Comparison of ENCODE assay signal across 9 cellular contexts in genomic region chr3:120908030-120908802, GRCh38. TPM values are rescaled to one million over a fixed set of nuclear protein-coding genes. Genes with fewer than 3 reads are reported as not detected.
DNase-seq lines count a peak whose midpoint lies in the region; ATAC-seq and TF ChIP-seq lines count a peak whose summit lies in the region.
"Had no signal": no experiment of that assay in that cellular context is flagged by ENCODE, and none has a peak within 500 bp of the region (broad histone marks: within the 10 kb centered on the region; RNA-seq: fewer than 3 reads in every experiment).

TSS of gene STXBP5L (plus strand) at chr3:120908205. CDS start at chr3:120909579, 1,374 bp downstream.

- peak within 1 kb of the TSS; percentile 94 for H3K27ac Mint-ChIP-seq in neural crest cell (ENCODE audit: unreplicated experiment)

- no peaks in the 10 kb centered on the region for H3K9me3 Mint-ChIP-seq in activated T-cell treated with anti-CD3 and anti-CD28 coated beads, Interleukin-2, amount 50 U/mL, for 4 hours
- no peaks in the 10 kb centered on the region for H3K9me3 Mint-ChIP-seq in neural crest cell

- no peaks in the 10 kb centered on the region for H3K36me3 Mint-ChIP-seq in activated T-cell treated with anti-CD3 and anti-CD28 coated beads, Interleukin-2, amount 50 U/mL, for 4 hours (ENCODE audit: insufficient read depth)
- no peaks in the 10 kb centered on the region for H3K36me3 Mint-ChIP-seq in neural crest cell (ENCODE audit: low read depth)

- H3K36me3 ChIP-seq in BE2C (no peaks in the 10 kb centered on the region), thymus (ENCODE audit: control insufficient read depth, insufficient read depth) (no peaks in the 10 kb centered on the region)

- no peak within 1 kb of the TSS for H3K27ac ChIP-seq in thymus (ENCODE audit: low read depth)

- ATAC-seq in GM18868 (IDR thresholded peaks at IDR 0.05; ENCODE audit: unreplicated experiment) (peak; percentile 98), HG03066 (IDR thresholded peaks at IDR 0.05; ENCODE audit: low read depth, unreplicated experiment) (peak; percentile 90)
- peak; percentile 84 to 89 for ATAC-seq in activated T-cell treated with anti-CD3 and anti-CD28 coated beads, Interleukin-2, amount 50 U/mL, for 4 hours

- H3K4me1 ChIP-seq in BE2C (no peaks in the 10 kb centered on the region), thymus (ENCODE audit: control insufficient read depth, insufficient read depth, low read length) (peaks cover 9% of the 10 kb centered on the region)

- no peaks in the 10 kb centered on the region for H3K9me3 ChIP-seq in BE2C
- H3K9me3 ChIP-seq in thymus (ENCODE audit: control insufficient read depth), result no peaks in the 10 kb centered on the region

- DNase-seq in BE2C, result peak; percentile 95
- peak; percentile 69 for DNase-seq in NCI-H2196 treated with DMSO at 0.1 percent for 48 hours (lab: John Stamatoyannopoulos, UW; ENCODE audit: unreplicated experiment)
- DNase-seq in activated T-cell treated with anti-CD3 and anti-CD28 coated beads, Interleukin-2, amount 50 U/mL, for 4 hours, result peak; percentile 17
- DNase-seq in foreskin fibroblast, result peak; percentile 48 to 80
- DNase-seq in neural crest cell (ENCODE audit: low read depth, low spot score), result peak; percentile 95

- H3K4me3 Mint-ChIP-seq in activated T-cell treated with anti-CD3 and anti-CD28 coated beads, Interleukin-2, amount 50 U/mL, for 4 hours, result peak within 1 kb of the TSS; percentile 76
- H3K4me3 Mint-ChIP-seq in neural crest cell, result peak within 1 kb of the TSS; percentile 98

- no peak for TF ChIP-seq CTCF in BE2C (IDR thresholded peaks at IDR 0.05; ENCODE audit: low read depth, low read length)
- TF ChIP-seq CTCF in foreskin fibroblast (IDR thresholded peaks at IDR 0.05; ENCODE audit: low read depth, low read length), result no peak
- no peak for TF ChIP-seq CTCF in neural crest cell (conservative IDR thresholded peaks at IDR 0.05)

- H3K4me3 ChIP-seq in BE2C (ENCODE audit: low read depth, low read length), result peak within 1 kb of the TSS; percentile 59
- H3K4me3 ChIP-seq in foreskin fibroblast (ENCODE audit: low read depth in 1 of 2, low read length in 2 of 2), result peak within 1 kb of the TSS; percentile 35 to 39
- H3K4me3 ChIP-seq in thymus (ENCODE audit: low read length), result peak within 1 kb of the TSS; percentile 38

- H3K4me1 Mint-ChIP-seq in activated T-cell treated with anti-CD3 and anti-CD28 coated beads, Interleukin-2, amount 50 U/mL, for 4 hours (ENCODE audit: low read depth), result peaks cover 19% of the 10 kb centered on the region
- peaks cover 23% of the 10 kb centered on the region for H3K4me1 Mint-ChIP-seq in neural crest cell

- H3K27me3 Mint-ChIP-seq in activated T-cell treated with anti-CD3 and anti-CD28 coated beads, Interleukin-2, amount 50 U/mL, for 4 hours (ENCODE audit: low read depth), result peaks cover 52% of the 10 kb centered on the region
- peaks cover 71% of the 10 kb centered on the region for H3K27me3 Mint-ChIP-seq in neural crest cell (ENCODE audit: low read depth)

- WGBS in thymus, result 2% methylated on average over 83 of the region's 83 CpGs

- peaks cover 60% of the 10 kb centered on the region for H3K27me3 ChIP-seq in BE2C
- peaks cover 19% of the 10 kb centered on the region for H3K27me3 ChIP-seq in thymus (ENCODE audit: control insufficient read depth, insufficient read depth)

RNA-seq across cellular contexts. Expression of gene STXBP5L, which starts in this region (rescaled TPM):
- polyA plus RNA-seq in BE2C (2012; ENCODE audit: insufficient read depth, insufficient read length, low read depth), result not detected
- total RNA-seq in activated T-cell treated with anti-CD3 and anti-CD28 coated beads, Interleukin-2, amount 50 U/mL, for 4 hours, result not detected
- total RNA-seq in neural crest cell, result 3.0 and 4.3 TPM in 2 replicates
- 0.02 TPM for polyA plus RNA-seq in thymus
- total RNA-seq: T-helper 2 cell treated with Interferon-gamma antibody and Interleukin-4, amounts not matched to agents 100 ng/mL and 5 ng/mL, for 36 hours had no signal

Comparison
In these comparisons a context has a peak if more than half of its experiments do, and no peak if none do; other contexts are left out.
1. Peak in DNase-seq and ATAC-seq in activated T-cell treated with anti-CD3 and anti-CD28 coated beads, Interleukin-2, amount 50 U/mL, for 4 hours; RNA of the gene not detected or under 1 TPM.
2. DNase-seq: peak in every context shown above with its lines; median percentile 95 in BE2C; 95 in neural crest cell; 69 in NCI-H2196 treated with DMSO at 0.1 percent for 48 hours; 64 in foreskin fibroblast; 17 in activated T-cell treated with anti-CD3 and anti-CD28 coated beads, Interleukin-2, amount 50 U/mL, for 4 hours.